ENCODE assay signal across 1 cellular context in the genomic region with DNA sequence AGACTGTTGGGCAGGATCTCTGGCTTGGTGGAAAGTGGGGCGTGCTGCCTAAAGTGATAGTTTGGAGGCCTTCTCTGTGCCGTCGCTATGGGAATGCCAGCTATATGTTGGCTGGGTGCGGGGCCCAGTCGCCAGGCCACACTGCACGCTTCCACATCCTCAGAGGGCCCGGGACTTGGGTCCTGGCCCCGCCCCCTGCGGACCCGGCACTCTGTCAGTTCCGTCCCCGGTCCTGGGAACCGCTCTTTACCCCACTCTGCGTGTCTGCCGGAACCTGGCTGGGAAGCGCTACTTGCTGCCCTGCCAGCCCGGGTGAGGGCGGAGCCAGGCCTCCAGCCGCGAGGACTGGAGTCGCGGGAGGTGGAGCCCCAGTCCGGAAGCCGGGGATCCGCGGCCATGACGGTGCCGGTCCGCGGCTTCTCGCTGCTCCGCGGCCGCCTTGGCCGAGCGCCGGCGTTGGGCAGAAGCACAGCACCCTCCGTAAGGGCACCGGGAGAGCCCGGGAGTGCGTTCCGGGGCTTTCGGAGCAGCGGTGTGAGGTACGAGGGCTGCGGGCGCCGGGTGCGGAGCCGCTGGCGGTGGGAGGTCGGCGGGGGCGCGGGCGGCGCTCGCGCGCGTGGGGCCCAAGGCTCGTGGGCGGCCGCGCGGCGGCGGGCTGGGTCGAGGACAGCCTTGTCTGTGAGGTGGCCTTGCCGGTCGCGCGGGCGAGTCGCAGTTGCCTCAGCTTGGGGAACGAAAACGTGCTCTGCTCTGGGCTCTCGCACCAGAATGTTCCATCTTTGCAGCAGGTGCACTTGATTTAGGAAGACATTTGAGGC.
TF ChIP-seq lines count a peak whose summit lies in the region.

A gene (plus strand): TSS at position 376 of the 818 bp plus-strand sequence. CDS start 21 bp downstream, at position 397.

TF ChIP-seq in K562, 482 proteins besides CTCF, POLR2A, EP300 and RAD21 (continued from another document and continues in another):
- TF ChIP-seq, protein P1, sequence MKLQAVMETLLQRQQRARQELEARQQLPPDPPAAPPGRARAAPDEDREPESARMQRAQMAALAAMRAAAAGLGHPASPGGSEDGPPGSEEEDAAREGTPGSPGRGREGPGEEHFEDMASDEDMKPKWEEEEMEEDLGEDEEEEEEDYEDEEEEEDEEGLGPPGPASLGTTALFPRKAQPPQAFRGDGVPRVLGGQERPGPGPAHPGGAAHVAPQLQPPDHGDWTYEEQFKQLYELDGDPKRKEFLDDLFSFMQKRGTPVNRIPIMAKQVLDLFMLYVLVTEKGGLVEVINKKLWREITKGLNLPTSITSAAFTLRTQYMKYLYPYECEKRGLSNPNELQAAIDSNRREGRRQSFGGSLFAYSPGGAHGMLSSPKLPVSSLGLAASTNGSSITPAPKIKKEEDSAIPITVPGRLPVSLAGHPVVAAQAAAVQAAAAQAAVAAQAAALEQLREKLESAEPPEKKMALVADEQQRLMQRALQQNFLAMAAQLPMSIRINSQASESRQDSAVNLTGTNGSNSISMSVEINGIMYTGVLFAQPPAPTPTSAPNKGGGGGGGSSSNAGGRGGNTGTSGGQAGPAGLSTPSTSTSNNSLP (IDR thresholded peaks at IDR 0.05; ENCODE audit: borderline replicate concordance, low read depth, low read length), result peak; percentile 23; the same call in 1 of the 2 replicates
- peak in 1 of 2 experiments; percentile 95; a peak in 2 of 4 replicates for TF ChIP-seq TRIM24 (IDR thresholded peaks at IDR 0.05)
- TF ChIP-seq ZFP30 (CRISPR knock-in tag; IDR thresholded peaks at IDR 0.05; ENCODE audit: borderline replicate concordance), result no peak
- TF ChIP-seq, protein P2, sequence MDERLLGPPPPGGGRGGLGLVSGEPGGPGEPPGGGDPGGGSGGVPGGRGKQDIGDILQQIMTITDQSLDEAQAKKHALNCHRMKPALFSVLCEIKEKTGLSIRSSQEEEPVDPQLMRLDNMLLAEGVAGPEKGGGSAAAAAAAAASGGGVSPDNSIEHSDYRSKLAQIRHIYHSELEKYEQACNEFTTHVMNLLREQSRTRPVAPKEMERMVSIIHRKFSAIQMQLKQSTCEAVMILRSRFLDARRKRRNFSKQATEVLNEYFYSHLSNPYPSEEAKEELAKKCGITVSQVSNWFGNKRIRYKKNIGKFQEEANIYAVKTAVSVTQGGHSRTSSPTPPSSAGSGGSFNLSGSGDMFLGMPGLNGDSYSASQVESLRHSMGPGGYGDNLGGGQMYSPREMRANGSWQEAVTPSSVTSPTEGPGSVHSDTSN (CRISPR knock-in tag; IDR thresholded peaks at IDR 0.05; ENCODE audit: low read depth), result no peak
- TF ChIP-seq, protein P2 (tag; conservative IDR thresholded peaks at IDR 0.05; ENCODE audit: low read depth), result no peak
- TF ChIP-seq RFX1 (IDR thresholded peaks at IDR 0.05), result peak; percentile 79
- TF ChIP-seq ZSCAN32 (CRISPR knock-in tag; IDR thresholded peaks at IDR 0.05), result no peak
- no peak for TF ChIP-seq RBM39 (optimal IDR thresholded peaks at IDR 0.05; ENCODE audit: low read depth, low read length)
- no peak for TF ChIP-seq SIRT6 (IDR thresholded peaks at IDR 0.05; ENCODE audit: low read depth, low read length)
- TF ChIP-seq, protein P3, sequence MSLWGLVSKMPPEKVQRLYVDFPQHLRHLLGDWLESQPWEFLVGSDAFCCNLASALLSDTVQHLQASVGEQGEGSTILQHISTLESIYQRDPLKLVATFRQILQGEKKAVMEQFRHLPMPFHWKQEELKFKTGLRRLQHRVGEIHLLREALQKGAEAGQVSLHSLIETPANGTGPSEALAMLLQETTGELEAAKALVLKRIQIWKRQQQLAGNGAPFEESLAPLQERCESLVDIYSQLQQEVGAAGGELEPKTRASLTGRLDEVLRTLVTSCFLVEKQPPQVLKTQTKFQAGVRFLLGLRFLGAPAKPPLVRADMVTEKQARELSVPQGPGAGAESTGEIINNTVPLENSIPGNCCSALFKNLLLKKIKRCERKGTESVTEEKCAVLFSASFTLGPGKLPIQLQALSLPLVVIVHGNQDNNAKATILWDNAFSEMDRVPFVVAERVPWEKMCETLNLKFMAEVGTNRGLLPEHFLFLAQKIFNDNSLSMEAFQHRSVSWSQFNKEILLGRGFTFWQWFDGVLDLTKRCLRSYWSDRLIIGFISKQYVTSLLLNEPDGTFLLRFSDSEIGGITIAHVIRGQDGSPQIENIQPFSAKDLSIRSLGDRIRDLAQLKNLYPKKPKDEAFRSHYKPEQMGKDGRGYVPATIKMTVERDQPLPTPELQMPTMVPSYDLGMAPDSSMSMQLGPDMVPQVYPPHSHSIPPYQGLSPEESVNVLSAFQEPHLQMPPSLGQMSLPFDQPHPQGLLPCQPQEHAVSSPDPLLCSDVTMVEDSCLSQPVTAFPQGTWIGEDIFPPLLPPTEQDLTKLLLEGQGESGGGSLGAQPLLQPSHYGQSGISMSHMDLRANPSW (CRISPR knock-in tag; IDR thresholded peaks at IDR 0.05), result no peak
- TF ChIP-seq POLR2B (IDR thresholded peaks at IDR 0.05; ENCODE audit: low read depth, partially characterized antibody), result peak; percentile 84
- no peak for TF ChIP-seq RBM17 (IDR thresholded peaks at IDR 0.05; ENCODE audit: borderline replicate concordance, low read depth, low read length)
- TF ChIP-seq SMAD4 (CRISPR knock-in tag; conservative IDR thresholded peaks at IDR 0.05), result peak; percentile 91
- no peak for TF ChIP-seq NCOR1 (IDR thresholded peaks at IDR 0.05)
- TF ChIP-seq ZNF76 (CRISPR knock-in tag; IDR thresholded peaks at IDR 0.05; ENCODE audit: borderline replicate concordance), result 0 out of 2 replicates have a peak, but pooled peaks have one; percentile 11
- TF ChIP-seq ZNF134 (CRISPR knock-in tag; conservative IDR thresholded peaks at IDR 0.05), result no peak
- TF ChIP-seq GATA2 (CRISPR knock-in tag; IDR thresholded peaks at IDR 0.05), result no peak
- TF ChIP-seq, protein P4, sequence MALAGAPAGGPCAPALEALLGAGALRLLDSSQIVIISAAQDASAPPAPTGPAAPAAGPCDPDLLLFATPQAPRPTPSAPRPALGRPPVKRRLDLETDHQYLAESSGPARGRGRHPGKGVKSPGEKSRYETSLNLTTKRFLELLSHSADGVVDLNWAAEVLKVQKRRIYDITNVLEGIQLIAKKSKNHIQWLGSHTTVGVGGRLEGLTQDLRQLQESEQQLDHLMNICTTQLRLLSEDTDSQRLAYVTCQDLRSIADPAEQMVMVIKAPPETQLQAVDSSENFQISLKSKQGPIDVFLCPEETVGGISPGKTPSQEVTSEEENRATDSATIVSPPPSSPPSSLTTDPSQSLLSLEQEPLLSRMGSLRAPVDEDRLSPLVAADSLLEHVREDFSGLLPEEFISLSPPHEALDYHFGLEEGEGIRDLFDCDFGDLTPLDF (CRISPR knock-in tag; IDR thresholded peaks at IDR 0.05), result peak; percentile 45; the same call in 1 of the 2 replicates
- TF ChIP-seq POLR2AphosphoS5 (IDR thresholded peaks at IDR 0.05; ENCODE audit: control insufficient read depth, insufficient read depth, low read depth, low read length), result peak; percentile 66
- TF ChIP-seq CC2D1A (IDR thresholded peaks at IDR 0.05), result no peak
- TF ChIP-seq, protein P5, sequence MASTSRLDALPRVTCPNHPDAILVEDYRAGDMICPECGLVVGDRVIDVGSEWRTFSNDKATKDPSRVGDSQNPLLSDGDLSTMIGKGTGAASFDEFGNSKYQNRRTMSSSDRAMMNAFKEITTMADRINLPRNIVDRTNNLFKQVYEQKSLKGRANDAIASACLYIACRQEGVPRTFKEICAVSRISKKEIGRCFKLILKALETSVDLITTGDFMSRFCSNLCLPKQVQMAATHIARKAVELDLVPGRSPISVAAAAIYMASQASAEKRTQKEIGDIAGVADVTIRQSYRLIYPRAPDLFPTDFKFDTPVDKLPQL (IDR thresholded peaks at IDR 0.05; ENCODE audit: extremely low read depth, insufficient read length), result no peak
- TF ChIP-seq ZNF23 (CRISPR knock-in tag; IDR thresholded peaks at IDR 0.05), result no peak
- peak; percentile 9; the same call in 1 of the 2 replicates for TF ChIP-seq ZNF384 (IDR thresholded peaks at IDR 0.05; ENCODE audit: low read depth, low read length)
- TF ChIP-seq PPARD (CRISPR knock-in tag; IDR thresholded peaks at IDR 0.05), result no peak
- TF ChIP-seq BCL6 (CRISPR knock-in tag; IDR thresholded peaks at IDR 0.05), result no peak
- TF ChIP-seq ILF3 (IDR thresholded peaks at IDR 0.05; ENCODE audit: borderline replicate concordance), result 0 out of 2 replicates have a peak, but pooled peaks have one; percentile 48
- no peak for TF ChIP-seq MEF2D (tag; conservative IDR thresholded peaks at IDR 0.05; ENCODE audit: low read depth)
- no peak for TF ChIP-seq KDM1A (IDR thresholded peaks at IDR 0.05)
- TF ChIP-seq, protein P6, sequence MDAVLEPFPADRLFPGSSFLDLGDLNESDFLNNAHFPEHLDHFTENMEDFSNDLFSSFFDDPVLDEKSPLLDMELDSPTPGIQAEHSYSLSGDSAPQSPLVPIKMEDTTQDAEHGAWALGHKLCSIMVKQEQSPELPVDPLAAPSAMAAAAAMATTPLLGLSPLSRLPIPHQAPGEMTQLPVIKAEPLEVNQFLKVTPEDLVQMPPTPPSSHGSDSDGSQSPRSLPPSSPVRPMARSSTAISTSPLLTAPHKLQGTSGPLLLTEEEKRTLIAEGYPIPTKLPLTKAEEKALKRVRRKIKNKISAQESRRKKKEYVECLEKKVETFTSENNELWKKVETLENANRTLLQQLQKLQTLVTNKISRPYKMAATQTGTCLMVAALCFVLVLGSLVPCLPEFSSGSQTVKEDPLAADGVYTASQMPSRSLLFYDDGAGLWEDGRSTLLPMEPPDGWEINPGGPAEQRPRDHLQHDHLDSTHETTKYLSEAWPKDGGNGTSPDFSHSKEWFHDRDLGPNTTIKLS (IDR thresholded peaks at IDR 0.05; ENCODE audit: borderline replicate concordance, low read depth), result peak; percentile 65
- TF ChIP-seq CHD4 (IDR thresholded peaks at IDR 0.05; ENCODE audit: insufficient read depth, insufficient replicate concordance, low read depth, low read length, poor library complexity, severe bottlenecking), result peak; percentile 0
- TF ChIP-seq ZNF507 (tag; conservative IDR thresholded peaks at IDR 0.05), result no peak
- TF ChIP-seq CBX5 (IDR thresholded peaks at IDR 0.05; ENCODE audit: borderline replicate concordance, low read depth), result 0 out of 2 replicates have a peak, but pooled peaks have one; percentile 25
- TF ChIP-seq ZBTB17 (CRISPR knock-in tag; IDR thresholded peaks at IDR 0.05), result peak; percentile 38; the same call in 1 of the 2 replicates
- no peak for TF ChIP-seq SRSF9 (IDR thresholded peaks at IDR 0.05; ENCODE audit: borderline replicate concordance, low read depth, low read length)
- no peak for TF ChIP-seq NFXL1 (CRISPR knock-in tag; IDR thresholded peaks at IDR 0.05)
- TF ChIP-seq, protein P7, sequence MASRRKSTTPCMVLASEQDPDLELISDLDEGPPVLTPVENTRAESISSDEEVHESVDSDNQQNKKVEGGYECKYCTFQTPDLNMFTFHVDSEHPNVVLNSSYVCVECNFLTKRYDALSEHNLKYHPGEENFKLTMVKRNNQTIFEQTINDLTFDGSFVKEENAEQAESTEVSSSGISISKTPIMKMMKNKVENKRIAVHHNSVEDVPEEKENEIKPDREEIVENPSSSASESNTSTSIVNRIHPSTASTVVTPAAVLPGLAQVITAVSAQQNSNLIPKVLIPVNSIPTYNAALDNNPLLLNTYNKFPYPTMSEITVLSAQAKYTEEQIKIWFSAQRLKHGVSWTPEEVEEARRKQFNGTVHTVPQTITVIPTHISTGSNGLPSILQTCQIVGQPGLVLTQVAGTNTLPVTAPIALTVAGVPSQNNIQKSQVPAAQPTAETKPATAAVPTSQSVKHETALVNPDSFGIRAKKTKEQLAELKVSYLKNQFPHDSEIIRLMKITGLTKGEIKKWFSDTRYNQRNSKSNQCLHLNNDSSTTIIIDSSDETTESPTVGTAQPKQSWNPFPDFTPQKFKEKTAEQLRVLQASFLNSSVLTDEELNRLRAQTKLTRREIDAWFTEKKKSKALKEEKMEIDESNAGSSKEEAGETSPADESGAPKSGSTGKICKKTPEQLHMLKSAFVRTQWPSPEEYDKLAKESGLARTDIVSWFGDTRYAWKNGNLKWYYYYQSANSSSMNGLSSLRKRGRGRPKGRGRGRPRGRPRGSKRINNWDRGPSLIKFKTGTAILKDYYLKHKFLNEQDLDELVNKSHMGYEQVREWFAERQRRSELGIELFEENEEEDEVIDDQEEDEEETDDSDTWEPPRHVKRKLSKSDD (conservative IDR thresholded peaks at IDR 0.05; ENCODE audit: low read length), result no peak
- TF ChIP-seq, protein P8, sequence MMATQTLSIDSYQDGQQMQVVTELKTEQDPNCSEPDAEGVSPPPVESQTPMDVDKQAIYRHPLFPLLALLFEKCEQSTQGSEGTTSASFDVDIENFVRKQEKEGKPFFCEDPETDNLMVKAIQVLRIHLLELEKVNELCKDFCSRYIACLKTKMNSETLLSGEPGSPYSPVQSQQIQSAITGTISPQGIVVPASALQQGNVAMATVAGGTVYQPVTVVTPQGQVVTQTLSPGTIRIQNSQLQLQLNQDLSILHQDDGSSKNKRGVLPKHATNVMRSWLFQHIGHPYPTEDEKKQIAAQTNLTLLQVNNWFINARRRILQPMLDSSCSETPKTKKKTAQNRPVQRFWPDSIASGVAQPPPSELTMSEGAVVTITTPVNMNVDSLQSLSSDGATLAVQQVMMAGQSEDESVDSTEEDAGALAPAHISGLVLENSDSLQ (IDR thresholded peaks at IDR 0.05), result peak; percentile 49; the same call in 1 of the 2 replicates
- TF ChIP-seq ZNF224 (CRISPR knock-in tag; IDR thresholded peaks at IDR 0.05), result no peak
- TF ChIP-seq ELF4 (CRISPR knock-in tag; IDR thresholded peaks at IDR 0.05), result no peak
- TF ChIP-seq, protein P9, sequence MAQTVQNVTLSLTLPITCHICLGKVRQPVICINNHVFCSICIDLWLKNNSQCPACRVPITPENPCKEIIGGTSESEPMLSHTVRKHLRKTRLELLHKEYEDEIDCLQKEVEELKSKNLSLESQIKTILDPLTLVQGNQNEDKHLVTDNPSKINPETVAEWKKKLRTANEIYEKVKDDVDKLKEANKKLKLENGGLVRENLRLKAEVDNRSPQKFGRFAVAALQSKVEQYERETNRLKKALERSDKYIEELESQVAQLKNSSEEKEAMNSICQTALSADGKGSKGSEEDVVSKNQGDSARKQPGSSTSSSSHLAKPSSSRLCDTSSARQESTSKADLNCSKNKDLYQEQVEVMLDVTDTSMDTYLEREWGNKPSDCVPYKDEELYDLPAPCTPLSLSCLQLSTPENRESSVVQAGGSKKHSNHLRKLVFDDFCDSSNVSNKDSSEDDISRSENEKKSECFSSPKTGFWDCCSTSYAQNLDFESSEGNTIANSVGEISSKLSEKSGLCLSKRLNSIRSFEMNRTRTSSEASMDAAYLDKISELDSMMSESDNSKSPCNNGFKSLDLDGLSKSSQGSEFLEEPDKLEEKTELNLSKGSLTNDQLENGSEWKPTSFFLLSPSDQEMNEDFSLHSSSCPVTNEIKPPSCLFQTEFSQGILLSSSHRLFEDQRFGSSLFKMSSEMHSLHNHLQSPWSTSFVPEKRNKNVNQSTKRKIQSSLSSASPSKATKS (CRISPR knock-in tag; IDR thresholded peaks at IDR 0.05), result no peak
- TF ChIP-seq HDGF (IDR thresholded peaks at IDR 0.05), result no peak
- no peak for TF ChIP-seq PHB (CRISPR knock-in tag; IDR thresholded peaks at IDR 0.05)
- no peak for TF ChIP-seq ZZZ3 (IDR thresholded peaks at IDR 0.05)
- TF ChIP-seq JUN (IDR thresholded peaks at IDR 0.05; ENCODE audit: borderline replicate concordance, low read depth, low read length), result peak; percentile 12; the same call in 1 of the 2 replicates
- TF ChIP-seq JUN (CRISPR knock-in tag; IDR thresholded peaks at IDR 0.05; ENCODE audit: borderline replicate concordance), result no peak
